In the genomic region with DNA sequence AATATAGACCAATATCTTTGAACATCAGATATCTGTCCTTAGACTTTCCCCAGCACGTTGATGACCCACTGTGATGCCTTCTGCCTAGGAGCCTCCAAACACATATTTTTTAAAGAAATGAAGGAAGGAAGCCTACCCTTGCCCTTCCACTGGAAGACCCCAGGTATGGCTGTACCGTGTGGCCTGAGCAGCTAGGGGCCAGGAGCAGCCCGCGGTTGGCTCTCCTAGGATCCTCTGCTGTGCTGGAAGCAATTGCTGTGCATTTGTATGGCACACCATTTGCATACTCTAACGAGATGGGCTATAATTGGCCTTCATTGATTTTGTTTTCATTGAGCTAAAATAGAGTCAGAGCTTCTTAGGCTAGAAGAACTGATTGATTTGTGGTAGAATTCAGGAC, we compare ENCODE assay signal across 27 cellular contexts.
DNase-seq lines count a peak whose midpoint lies in the region; ATAC-seq, FAIRE-seq and TF ChIP-seq lines count a peak whose summit lies in the region.
"Had no signal": no experiment of that assay in that cellular context is flagged by ENCODE, and none has a peak within 500 bp of the region (broad histone marks: within the 10 kb centered on the region; RNA-seq: fewer than 3 reads in every experiment).

No MANE protein-coding gene starts in this region.

- no peak overlapping the region for H2BK20ac ChIP-seq in H1 (ENCODE audit: low read length)

- no peaks in the 10 kb centered on the region for H3K79me2 ChIP-seq in H1 (ENCODE audit: control insufficient read depth in 1 of 2, insufficient read depth in 2 of 2, low read length in 2 of 2)

- 71% methylated on average over 5 of the region's 5 CpGs; no CpG with 5 or more reads in 1 of the 2 experiments for WGBS in H1 (ENCODE audit: extremely low coverage in 1 of 2, insufficient coverage in 1 of 2, insufficient read length in 1 of 2, insufficient replicate concordance in 2 of 2, low coverage in 1 of 2, low lambda C conversion rate in 2 of 2, missing lambda C conversion rate in 1 of 2), 2 experiments

- H2BK120ac ChIP-seq in H1 (replicated peaks; ENCODE audit: low read depth, low read length), result no peak overlapping the region

- H3K79me1 ChIP-seq in H1 (ENCODE audit: low read depth, low read length), result no peaks in the 10 kb centered on the region

- H2BK15ac ChIP-seq in H1 (ENCODE audit: low read length), result no peak overlapping the region

- H2AFZ ChIP-seq in H1 (ENCODE audit: low read length), result no peak overlapping the region

- no peak overlapping the region for H4K8ac ChIP-seq in H1 (ENCODE audit: extremely low read depth, insufficient read depth, low read length)

- H4K20me1 ChIP-seq in H1 (replicated peaks in 1 of 2; ENCODE audit: control insufficient read depth in 1 of 2, insufficient read depth in 2 of 2, low read length in 2 of 2), result no peaks in the 10 kb centered on the region
- H4K20me1 ChIP-seq: BLaER1 had no signal

- H3K4me1 Mint-ChIP-seq in WTC11, result peaks cover 48% of the 10 kb centered on the region
- H3K4me1 Mint-ChIP-seq: CD14-positive monocyte had no signal

- H3K4me2 ChIP-seq in H1 (ENCODE audit: insufficient read depth in 1 of 2, low read depth in 2 of 2, low read length in 2 of 2), result no peak overlapping the region
- H3K4me2 ChIP-seq: BLaER1 had no signal

- peaks cover 6% of the 10 kb centered on the region for H3K9me3 Mint-ChIP-seq in WTC11
- H3K9me3 Mint-ChIP-seq: CD8-positive, alpha-beta memory T cell had no signal

- H3K36me3 Mint-ChIP-seq in WTC11, result peaks cover 3% of the 10 kb centered on the region; the same call in 1 of the 2 replicates
- H3K36me3 Mint-ChIP-seq: CD14-positive monocyte; CD4-positive, alpha-beta memory T cell; CD4-positive, CD25-positive, alpha-beta regulatory T cell; CD8-positive, alpha-beta memory T cell had no signal

- H3K23ac ChIP-seq in H1 (ENCODE audit: insufficient read length), result no peak overlapping the region

- H3K18ac ChIP-seq in H1 (ENCODE audit: extremely low read depth, low read length), result no peak overlapping the region

- H3K14ac ChIP-seq in H1 (ENCODE audit: insufficient read length), result no peak overlapping the region

- no peak overlapping the region for H3K9ac ChIP-seq in H1 (replicated peaks in 1 of 4; ENCODE audit: extremely low read depth in 1 of 4, low read depth in 3 of 4, low read length in 3 of 4)
- H3K9ac ChIP-seq: BLaER1 had no signal

- no peaks in the 10 kb centered on the region for H3K9me3 ChIP-seq in H1 (ENCODE audit: insufficient read depth in 2 of 2, low read depth in 1 of 2, low read length in 1 of 2)
- H3K9me3 ChIP-seq: BE2C, BLaER1 had no signal

- no peak overlapping the region for H3K27ac Mint-ChIP-seq in WTC11
- H3K27ac Mint-ChIP-seq: CD4-positive, alpha-beta memory T cell; CD4-positive, CD25-positive, alpha-beta regulatory T cell; CD8-positive, alpha-beta memory T cell had no signal

- FAIRE-seq in H1 (lab: Jason Lieb, UNC), result no peak
- FAIRE-seq: A204.1, GM12878, GM12892, GM18507 had no signal

- H3K4me3 ChIP-seq in H1 (ENCODE audit: extremely low read depth in 1 of 4, insufficient read depth in 2 of 4, low read depth in 3 of 4, low read length in 4 of 4), result no peak overlapping the region
- H3K4me3 ChIP-seq: BLaER1, GM12878 had no signal

- H3K4me1 ChIP-seq in H1 (replicated peaks in 1 of 4; ENCODE audit: control insufficient read depth in 3 of 4, insufficient read depth in 4 of 4, low read length in 3 of 4), result peaks cover 0 to 5% (median 2%) of the 10 kb centered on the region in 4 experiments; a peak in 3 of 7 replicates
- H3K4me1 ChIP-seq: BE2C had no signal

- no peak overlapping the region for H2BK12ac ChIP-seq in H1 (ENCODE audit: low read depth, low read length)

- H3K27ac ChIP-seq in H1 (ENCODE audit: low read depth, low read length), result no peak overlapping the region
- H3K27ac ChIP-seq: BLaER1 had no signal

- no peak overlapping the region for H3K4ac ChIP-seq in H1 (replicated peaks; ENCODE audit: insufficient read length, low read depth, low read length)

- TF ChIP-seq RAD21 in H1 (IDR thresholded peaks at IDR 0.05 in 1 of 2, conservative IDR thresholded peaks at IDR 0.05 in 1 of 2; ENCODE audit: low read depth in 2 of 2, low read length in 2 of 2), result peak; percentile 34 to 55

- H2BK5ac ChIP-seq in H1 (ENCODE audit: low read depth, low read length), result no peak overlapping the region

- POLR2A ChIA-PET in WTC11 (lab: Charles Lee) (no interaction called here), H1 (lab: Charles Lee; ENCODE audit: partially characterized antibody) (no interaction called here)

- no peak overlapping the region for H4K5ac ChIP-seq in H1 (ENCODE audit: insufficient read length, low read depth, low read length)

- no peak overlapping the region for H3K56ac ChIP-seq in H1 (replicated peaks; ENCODE audit: insufficient read length, low read depth, low read length)

- ATAC-seq in WTC11 (peak; percentile 60), HG02571 (IDR thresholded peaks at IDR 0.05; ENCODE audit: unreplicated experiment) (no peak), SK-N-SH treated with all-trans-retinoic acid at 6 μM for 48 hours (no peak)
- ATAC-seq: GM12878 had no signal

- TF ChIP-seq CTCF in WTC11 (IDR thresholded peaks at IDR 0.05), result no peak
- peak in 2 of 3 experiments; percentile 16 to 30; a peak in 2 of 4 replicates for TF ChIP-seq CTCF in H1 (IDR thresholded peaks at IDR 0.05; ENCODE audit: control extremely low read depth in 1 of 3, insufficient read depth in 1 of 3, low read depth in 1 of 3, low read length in 3 of 3)

- CTCF ChIA-PET in WTC11 (lab: Charles Lee) (interaction anchor here (1.2 kb wide), 1 partner anchor 818 kb away, joined by 3 read pairs; no protein-coding TSS in a partner anchor), H1 (lab: Charles Lee; ENCODE audit: partially characterized antibody) (interaction anchor here (0.8 to 2.8 kb wide), 4 partner anchors 13 to 868 kb away, joined by 3 to 9 read pairs (median 6); no protein-coding TSS in a partner anchor)

- DNase-seq in WTC11 (ENCODE audit: low spot score) (peak; percentile 15), H1 (ENCODE audit: low read depth in 1 of 2, low spot score in 2 of 2) (no peak), iPS-NIHi7 (ENCODE audit: extremely low spot score) (peak; percentile 16), amniotic stem cell (lab: John Stamatoyannopoulos, UW) (no peak)
- DNase-seq: 8988T; ACHN; BE2C; C1 segment of cervical spinal cord; CD4-positive, alpha-beta memory T cell; CD4-positive, CD25-positive, alpha-beta regulatory T cell; CD8-positive, alpha-beta memory T cell; COR-L47; DMS 273 treated with DMSO at 0.1 percent for 48 hours; DMS153; DMS53; DMS79; DND-41; EL; GDM1 had no signal

- H3K4me3 Mint-ChIP-seq in WTC11, result no peak overlapping the region
- H3K4me3 Mint-ChIP-seq: CD14-positive monocyte; CD4-positive, alpha-beta memory T cell; CD4-positive, CD25-positive, alpha-beta regulatory T cell; CD8-positive, alpha-beta memory T cell had no signal

- no peak overlapping the region for H2AK5ac ChIP-seq in H1 (ENCODE audit: low read depth, low read length)

- H3K27me3 Mint-ChIP-seq in WTC11 (ENCODE audit: low read depth), result no peaks in the 10 kb centered on the region

- no peaks in the 10 kb centered on the region for H3K27me3 ChIP-seq in H1 (replicated peaks in 1 of 4; ENCODE audit: control insufficient read depth in 3 of 4, extremely low read depth in 1 of 4, insufficient read depth in 3 of 4, low read length in 3 of 4)
- H3K27me3 ChIP-seq: BE2C, BLaER1 had no signal

- H3K23me2 ChIP-seq in H1 (ENCODE audit: low read depth, low read length), result no peaks in the 10 kb centered on the region

- no peak for TF ChIP-seq EP300 in H1 (IDR thresholded peaks at IDR 0.05; ENCODE audit: borderline replicate concordance in 1 of 2, low read depth in 2 of 2, low read length in 2 of 2)

- no peak overlapping the region for H4K91ac ChIP-seq in H1 (replicated peaks; ENCODE audit: insufficient read length, low read length)

- no peak for TF ChIP-seq POLR2A in H1 (IDR thresholded peaks at IDR 0.05; ENCODE audit: control extremely low read depth in 1 of 2, low read depth in 2 of 2, low read length in 2 of 2)

- no peaks in the 10 kb centered on the region for H3K36me3 ChIP-seq in H1 (ENCODE audit: control insufficient read depth in 2 of 4, insufficient read depth in 4 of 4, low read length in 3 of 4)
- H3K36me3 ChIP-seq: BE2C, BLaER1 had no signal

TF ChIP-seq in WTC11, 78 proteins besides CTCF, POLR2A, EP300 and RAD21 (continues in another document):
- TF ChIP-seq, protein P1, sequence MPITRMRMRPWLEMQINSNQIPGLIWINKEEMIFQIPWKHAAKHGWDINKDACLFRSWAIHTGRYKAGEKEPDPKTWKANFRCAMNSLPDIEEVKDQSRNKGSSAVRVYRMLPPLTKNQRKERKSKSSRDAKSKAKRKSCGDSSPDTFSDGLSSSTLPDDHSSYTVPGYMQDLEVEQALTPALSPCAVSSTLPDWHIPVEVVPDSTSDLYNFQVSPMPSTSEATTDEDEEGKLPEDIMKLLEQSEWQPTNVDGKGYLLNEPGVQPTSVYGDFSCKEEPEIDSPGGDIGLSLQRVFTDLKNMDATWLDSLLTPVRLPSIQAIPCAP (CRISPR knock-in tag; IDR thresholded peaks at IDR 0.05), result no peak
- TF ChIP-seq FOXK1 (CRISPR knock-in tag; IDR thresholded peaks at IDR 0.05), result no peak
- no peak for TF ChIP-seq SMAD3 (CRISPR knock-in tag; IDR thresholded peaks at IDR 0.05; ENCODE audit: borderline replicate concordance)
- TF ChIP-seq ZNF263 (CRISPR knock-in tag; IDR thresholded peaks at IDR 0.05; ENCODE audit: low read depth), result no peak

TF ChIP-seq in H1, 55 proteins besides CTCF, POLR2A, EP300 and RAD21 (continues in another document):
- TF ChIP-seq CREB1 (IDR thresholded peaks at IDR 0.05) (no peak), JUN (IDR thresholded peaks at IDR 0.05; ENCODE audit: low read depth, low read length) (no peak), PHF8 (conservative IDR thresholded peaks at IDR 0.05; ENCODE audit: low read depth, low read length) (no peak), SRF (IDR thresholded peaks at IDR 0.05; ENCODE audit: low read depth, low read length) (no peak), KDM1A (IDR thresholded peaks at IDR 0.05; ENCODE audit: borderline replicate concordance, low read length) (no peak), MAFK (IDR thresholded peaks at IDR 0.05; ENCODE audit: low read depth, low read length) (no peak), GTF2F1 (IDR thresholded peaks at IDR 0.05; ENCODE audit: borderline replicate concordance, low read depth, low read length) (no peak), RXRA (IDR thresholded peaks at IDR 0.05; ENCODE audit: insufficient read depth, low read depth, low read length) (no peak)

TF ChIP-seq in SK-N-SH treated with all-trans-retinoic acid at 6 μM for 48 hours, 23 proteins besides CTCF, POLR2A, EP300 and RAD21 (continues in another document):
- no peak for TF ChIP-seq BACH2 (CRISPR knock-in tag; IDR thresholded peaks at IDR 0.05; ENCODE audit: borderline replicate concordance)
- no peak for TF ChIP-seq ZNF565 (CRISPR knock-in tag; conservative IDR thresholded peaks at IDR 0.05; ENCODE audit: low read depth)
- TF ChIP-seq ZNF70 (CRISPR knock-in tag; IDR thresholded peaks at IDR 0.05), result no peak
- no peak for TF ChIP-seq ZC3H10 (CRISPR knock-in tag; IDR thresholded peaks at IDR 0.05)
- no peak for TF ChIP-seq SNAI2 (CRISPR knock-in tag; IDR thresholded peaks at IDR 0.05)
- no peak for TF ChIP-seq ZFP30 (CRISPR knock-in tag; IDR thresholded peaks at IDR 0.05)
- TF ChIP-seq CSDC2 (CRISPR knock-in tag; IDR thresholded peaks at IDR 0.05), result no peak
- TF ChIP-seq TOX (CRISPR knock-in tag; IDR thresholded peaks at IDR 0.05; ENCODE audit: borderline replicate concordance), result no peak
- no peak for TF ChIP-seq ARNTL (CRISPR knock-in tag; IDR thresholded peaks at IDR 0.05; ENCODE audit: borderline replicate concordance, low read depth)

Comparison
In these comparisons a context has a peak if more than half of its experiments do, and no peak if none do; other contexts are left out.
1. DNase-seq: peak in WTC11 (single experiment) and iPS-NIHi7 (single experiment); none in H1 (0 of 2) and amniotic stem cell (single experiment).